8 cellular contexts compared by ENCODE assay signal in the genomic region with DNA sequence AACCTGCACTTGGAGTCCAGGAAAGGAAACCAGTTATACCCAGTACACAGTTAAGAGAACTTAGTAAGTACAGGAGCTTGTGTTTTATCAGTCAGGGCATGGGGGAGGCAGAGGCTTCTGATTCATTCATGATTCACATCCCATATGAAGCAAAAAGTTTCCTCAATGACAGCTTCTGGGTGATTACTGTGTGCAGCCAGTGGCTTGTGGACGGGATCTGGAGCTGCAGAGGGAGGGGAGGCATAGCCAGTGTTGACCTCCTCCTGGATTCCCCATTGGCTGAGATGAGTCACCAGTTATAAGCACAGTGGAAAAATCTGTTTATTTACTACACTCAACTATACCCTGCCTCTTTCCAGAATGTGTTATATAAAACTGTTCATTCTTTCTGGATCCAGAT.
DNase-seq lines count a peak whose midpoint lies in the region; FAIRE-seq and TF ChIP-seq lines count a peak whose summit lies in the region.

No MANE protein-coding gene starts in this region.

- DNase-seq in GM04503 (ENCODE audit: low read depth) (peak; percentile 79), RCC 7860 (ENCODE audit: low spot score) (peak; percentile 93), dedifferentiated amniotic fluid mesenchymal stem cell (ENCODE audit: extremely low spot score) (peak; percentile 76), NCI-H748 (lab: John Stamatoyannopoulos, UW; ENCODE audit: unreplicated experiment) (no peak), hippocampal formation (lab: John Stamatoyannopoulos, UW) (no peak), DMS79 treated with DMSO at 0.1 percent for 48 hours (lab: John Stamatoyannopoulos, UW) (no peak), nephron progenitor cell (no peak)
- peak; percentile 30 for DNase-seq in stimulated activated CD4-positive, alpha-beta T cell treated with anti-CD3 and anti-CD28 coated beads, Interleukin-12 subunit alpha, Interleukin-12 subunit beta, amount 100 ng/mL, for 4 hours

- H3K9me3 Mint-ChIP-seq in nephron progenitor cell = no peaks in the 10 kb centered on the region

- H3K4me1 Mint-ChIP-seq in nephron progenitor cell = no peaks in the 10 kb centered on the region

- H3K4me3 Mint-ChIP-seq in nephron progenitor cell = no peak overlapping the region

- no peak for TF ChIP-seq CTCF in nephron progenitor cell (IDR thresholded peaks at IDR 0.05)

- no peaks in the 10 kb centered on the region for H3K27me3 Mint-ChIP-seq in nephron progenitor cell (ENCODE audit: low read depth, poor library complexity)

- peak; percentile 94 for FAIRE-seq in RCC 7860 (lab: Jason Lieb, UNC)

- no peaks in the 10 kb centered on the region for H3K36me3 Mint-ChIP-seq in nephron progenitor cell (ENCODE audit: low read depth)

- H3K27ac Mint-ChIP-seq in nephron progenitor cell = no peak overlapping the region

Comparison
In these comparisons a context has a peak if more than half of its experiments do, and no peak if none do; other contexts are left out.
1. DNase-seq: peak in GM04503 (single experiment), RCC 7860 (single experiment), dedifferentiated amniotic fluid mesenchymal stem cell (single experiment) and stimulated activated CD4-positive, alpha-beta T cell treated with anti-CD3 and anti-CD28 coated beads, Interleukin-12 subunit alpha, Interleukin-12 subunit beta, amount 100 ng/mL, for 4 hours (single experiment); none in NCI-H748 (single experiment), hippocampal formation (0 of 2), DMS79 treated with DMSO at 0.1 percent for 48 hours (single experiment) and nephron progenitor cell (single experiment).